Comparison of ENCODE assay signal across 2 cellular contexts in genomic region chr7:82386571-82386970, GRCh38. TPM values are rescaled to one million over a fixed set of nuclear protein-coding genes. Genes with fewer than 3 reads are reported as not detected.
"Had no signal": no experiment of that assay in that cellular context is flagged by ENCODE, and none has a peak within 500 bp of the region (broad histone marks: within the 10 kb centered on the region; RNA-seq: fewer than 3 reads in every experiment).

No MANE protein-coding gene starts in this region.

RNA-seq across cellular contexts. Expression of gene CACNA2D1, which starts 57.0 kb away (rescaled TPM):
- total RNA-seq: natural killer cell; natural killer cell treated with Interleukin-12 subunit alpha and Interleukin-12 subunit beta and Interleukin-15 and Interleukin-18, amount 100 ng/mL, for 72 hours had no signal
